Comparison of ENCODE assay signal across 1 cellular context in the genomic region with DNA sequence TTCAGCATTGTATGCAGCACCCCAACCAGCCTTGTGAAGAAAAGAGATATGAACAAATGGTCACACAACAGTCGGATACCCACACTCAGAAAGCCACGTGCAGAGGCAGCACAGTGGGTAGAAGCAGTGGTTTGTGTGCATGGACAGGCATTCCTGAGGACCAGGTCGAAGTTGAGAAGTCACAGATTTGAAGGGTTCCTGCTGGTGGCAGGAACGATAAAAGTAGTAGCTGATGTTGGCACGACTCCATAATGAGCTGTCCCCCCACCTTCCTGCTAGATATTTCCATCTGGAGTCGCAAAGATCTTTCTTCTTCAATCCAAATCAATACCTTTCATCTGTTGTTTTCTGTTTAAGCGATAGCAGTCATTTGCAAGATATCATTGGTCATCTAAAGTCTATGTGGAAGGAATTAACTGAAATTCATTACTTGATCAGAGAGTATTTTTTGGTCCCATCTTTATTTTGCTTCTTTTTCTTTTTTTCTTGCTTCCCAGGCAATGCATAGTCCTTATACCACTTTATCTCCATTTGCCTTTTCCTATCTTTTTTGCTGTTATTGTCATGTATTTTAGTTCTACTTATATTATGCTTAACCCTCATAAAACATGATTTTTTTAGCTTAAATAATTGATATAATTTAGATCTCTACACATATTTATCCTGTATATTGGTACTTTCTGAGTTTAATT.
A peak's percentile ranks its signal among the peaks of the same experiment; 100 is the strongest.
TF ChIP-seq lines count a peak whose summit lies in the region.

No MANE protein-coding gene starts in this region.

TF ChIP-seq in K562, 482 proteins besides CTCF, POLR2A, EP300 and RAD21 (continued from another document and continues in another):
- TF ChIP-seq, protein P1, sequence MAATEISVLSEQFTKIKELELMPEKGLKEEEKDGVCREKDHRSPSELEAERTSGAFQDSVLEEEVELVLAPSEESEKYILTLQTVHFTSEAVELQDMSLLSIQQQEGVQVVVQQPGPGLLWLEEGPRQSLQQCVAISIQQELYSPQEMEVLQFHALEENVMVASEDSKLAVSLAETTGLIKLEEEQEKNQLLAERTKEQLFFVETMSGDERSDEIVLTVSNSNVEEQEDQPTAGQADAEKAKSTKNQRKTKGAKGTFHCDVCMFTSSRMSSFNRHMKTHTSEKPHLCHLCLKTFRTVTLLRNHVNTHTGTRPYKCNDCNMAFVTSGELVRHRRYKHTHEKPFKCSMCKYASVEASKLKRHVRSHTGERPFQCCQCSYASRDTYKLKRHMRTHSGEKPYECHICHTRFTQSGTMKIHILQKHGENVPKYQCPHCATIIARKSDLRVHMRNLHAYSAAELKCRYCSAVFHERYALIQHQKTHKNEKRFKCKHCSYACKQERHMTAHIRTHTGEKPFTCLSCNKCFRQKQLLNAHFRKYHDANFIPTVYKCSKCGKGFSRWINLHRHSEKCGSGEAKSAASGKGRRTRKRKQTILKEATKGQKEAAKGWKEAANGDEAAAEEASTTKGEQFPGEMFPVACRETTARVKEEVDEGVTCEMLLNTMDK (IDR thresholded peaks at IDR 0.05; ENCODE audit: borderline replicate concordance, insufficient read depth, low read depth, low read length, poor library complexity, severe bottlenecking), result no peak
- TF ChIP-seq GABPA (tag; conservative IDR thresholded peaks at IDR 0.05; ENCODE audit: low read depth), result no peak
- TF ChIP-seq, protein P2, sequence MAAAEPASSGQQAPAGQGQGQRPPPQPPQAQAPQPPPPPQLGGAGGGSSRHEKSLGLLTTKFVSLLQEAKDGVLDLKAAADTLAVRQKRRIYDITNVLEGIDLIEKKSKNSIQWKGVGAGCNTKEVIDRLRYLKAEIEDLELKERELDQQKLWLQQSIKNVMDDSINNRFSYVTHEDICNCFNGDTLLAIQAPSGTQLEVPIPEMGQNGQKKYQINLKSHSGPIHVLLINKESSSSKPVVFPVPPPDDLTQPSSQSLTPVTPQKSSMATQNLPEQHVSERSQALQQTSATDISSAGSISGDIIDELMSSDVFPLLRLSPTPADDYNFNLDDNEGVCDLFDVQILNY (CRISPR knock-in tag; IDR thresholded peaks at IDR 0.05), result no peak
- no peak for TF ChIP-seq DDX20 (tag; IDR thresholded peaks at IDR 0.05; ENCODE audit: low read depth)
- TF ChIP-seq, protein P3, sequence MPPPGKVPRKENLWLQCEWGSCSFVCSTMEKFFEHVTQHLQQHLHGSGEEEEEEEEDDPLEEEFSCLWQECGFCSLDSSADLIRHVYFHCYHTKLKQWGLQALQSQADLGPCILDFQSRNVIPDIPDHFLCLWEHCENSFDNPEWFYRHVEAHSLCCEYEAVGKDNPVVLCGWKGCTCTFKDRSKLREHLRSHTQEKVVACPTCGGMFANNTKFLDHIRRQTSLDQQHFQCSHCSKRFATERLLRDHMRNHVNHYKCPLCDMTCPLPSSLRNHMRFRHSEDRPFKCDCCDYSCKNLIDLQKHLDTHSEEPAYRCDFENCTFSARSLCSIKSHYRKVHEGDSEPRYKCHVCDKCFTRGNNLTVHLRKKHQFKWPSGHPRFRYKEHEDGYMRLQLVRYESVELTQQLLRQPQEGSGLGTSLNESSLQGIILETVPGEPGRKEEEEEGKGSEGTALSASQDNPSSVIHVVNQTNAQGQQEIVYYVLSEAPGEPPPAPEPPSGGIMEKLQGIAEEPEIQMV (tag; conservative IDR thresholded peaks at IDR 0.05; ENCODE audit: low read depth), result no peak
- peak in 1 of 2 experiments; percentile 83; a peak in 2 of 4 replicates for TF ChIP-seq HDAC1 (IDR thresholded peaks at IDR 0.05)
- no peak for TF ChIP-seq JUNB (CRISPR knock-in tag; conservative IDR thresholded peaks at IDR 0.05)
- no peak for TF ChIP-seq ZBED1 (IDR thresholded peaks at IDR 0.05)
- no peak for TF ChIP-seq MCM7 (IDR thresholded peaks at IDR 0.05)
- no peak for TF ChIP-seq MAZ (CRISPR knock-in tag; conservative IDR thresholded peaks at IDR 0.05 in 1 of 2, IDR thresholded peaks at IDR 0.05 in 1 of 2)
- no peak for TF ChIP-seq NFXL1 (CRISPR knock-in tag; IDR thresholded peaks at IDR 0.05)
- TF ChIP-seq TRIM28 (IDR thresholded peaks at IDR 0.05), result no peak
- TF ChIP-seq, protein P4, sequence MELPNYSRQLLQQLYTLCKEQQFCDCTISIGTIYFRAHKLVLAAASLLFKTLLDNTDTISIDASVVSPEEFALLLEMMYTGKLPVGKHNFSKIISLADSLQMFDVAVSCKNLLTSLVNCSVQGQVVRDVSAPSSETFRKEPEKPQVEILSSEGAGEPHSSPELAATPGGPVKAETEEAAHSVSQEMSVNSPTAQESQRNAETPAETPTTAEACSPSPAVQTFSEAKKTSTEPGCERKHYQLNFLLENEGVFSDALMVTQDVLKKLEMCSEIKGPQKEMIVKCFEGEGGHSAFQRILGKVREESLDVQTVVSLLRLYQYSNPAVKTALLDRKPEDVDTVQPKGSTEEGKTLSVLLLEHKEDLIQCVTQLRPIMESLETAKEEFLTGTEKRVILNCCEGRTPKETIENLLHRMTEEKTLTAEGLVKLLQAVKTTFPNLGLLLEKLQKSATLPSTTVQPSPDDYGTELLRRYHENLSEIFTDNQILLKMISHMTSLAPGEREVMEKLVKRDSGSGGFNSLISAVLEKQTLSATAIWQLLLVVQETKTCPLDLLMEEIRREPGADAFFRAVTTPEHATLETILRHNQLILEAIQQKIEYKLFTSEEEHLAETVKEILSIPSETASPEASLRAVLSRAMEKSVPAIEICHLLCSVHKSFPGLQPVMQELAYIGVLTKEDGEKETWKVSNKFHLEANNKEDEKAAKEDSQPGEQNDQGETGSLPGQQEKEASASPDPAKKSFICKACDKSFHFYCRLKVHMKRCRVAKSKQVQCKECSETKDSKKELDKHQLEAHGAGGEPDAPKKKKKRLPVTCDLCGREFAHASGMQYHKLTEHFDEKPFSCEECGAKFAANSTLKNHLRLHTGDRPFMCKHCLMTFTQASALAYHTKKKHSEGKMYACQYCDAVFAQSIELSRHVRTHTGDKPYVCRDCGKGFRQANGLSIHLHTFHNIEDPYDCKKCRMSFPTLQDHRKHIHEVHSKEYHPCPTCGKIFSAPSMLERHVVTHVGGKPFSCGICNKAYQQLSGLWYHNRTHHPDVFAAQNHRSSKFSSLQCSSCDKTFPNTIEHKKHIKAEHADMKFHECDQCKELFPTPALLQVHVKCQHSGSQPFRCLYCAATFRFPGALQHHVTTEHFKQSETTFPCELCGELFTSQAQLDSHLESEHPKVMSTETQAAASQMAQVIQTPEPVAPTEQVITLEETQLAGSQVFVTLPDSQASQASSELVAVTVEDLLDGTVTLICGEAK (IDR thresholded peaks at IDR 0.05), result no peak
- TF ChIP-seq, protein P4 (CRISPR knock-in tag; IDR thresholded peaks at IDR 0.05), result no peak
- TF ChIP-seq, protein P5, sequence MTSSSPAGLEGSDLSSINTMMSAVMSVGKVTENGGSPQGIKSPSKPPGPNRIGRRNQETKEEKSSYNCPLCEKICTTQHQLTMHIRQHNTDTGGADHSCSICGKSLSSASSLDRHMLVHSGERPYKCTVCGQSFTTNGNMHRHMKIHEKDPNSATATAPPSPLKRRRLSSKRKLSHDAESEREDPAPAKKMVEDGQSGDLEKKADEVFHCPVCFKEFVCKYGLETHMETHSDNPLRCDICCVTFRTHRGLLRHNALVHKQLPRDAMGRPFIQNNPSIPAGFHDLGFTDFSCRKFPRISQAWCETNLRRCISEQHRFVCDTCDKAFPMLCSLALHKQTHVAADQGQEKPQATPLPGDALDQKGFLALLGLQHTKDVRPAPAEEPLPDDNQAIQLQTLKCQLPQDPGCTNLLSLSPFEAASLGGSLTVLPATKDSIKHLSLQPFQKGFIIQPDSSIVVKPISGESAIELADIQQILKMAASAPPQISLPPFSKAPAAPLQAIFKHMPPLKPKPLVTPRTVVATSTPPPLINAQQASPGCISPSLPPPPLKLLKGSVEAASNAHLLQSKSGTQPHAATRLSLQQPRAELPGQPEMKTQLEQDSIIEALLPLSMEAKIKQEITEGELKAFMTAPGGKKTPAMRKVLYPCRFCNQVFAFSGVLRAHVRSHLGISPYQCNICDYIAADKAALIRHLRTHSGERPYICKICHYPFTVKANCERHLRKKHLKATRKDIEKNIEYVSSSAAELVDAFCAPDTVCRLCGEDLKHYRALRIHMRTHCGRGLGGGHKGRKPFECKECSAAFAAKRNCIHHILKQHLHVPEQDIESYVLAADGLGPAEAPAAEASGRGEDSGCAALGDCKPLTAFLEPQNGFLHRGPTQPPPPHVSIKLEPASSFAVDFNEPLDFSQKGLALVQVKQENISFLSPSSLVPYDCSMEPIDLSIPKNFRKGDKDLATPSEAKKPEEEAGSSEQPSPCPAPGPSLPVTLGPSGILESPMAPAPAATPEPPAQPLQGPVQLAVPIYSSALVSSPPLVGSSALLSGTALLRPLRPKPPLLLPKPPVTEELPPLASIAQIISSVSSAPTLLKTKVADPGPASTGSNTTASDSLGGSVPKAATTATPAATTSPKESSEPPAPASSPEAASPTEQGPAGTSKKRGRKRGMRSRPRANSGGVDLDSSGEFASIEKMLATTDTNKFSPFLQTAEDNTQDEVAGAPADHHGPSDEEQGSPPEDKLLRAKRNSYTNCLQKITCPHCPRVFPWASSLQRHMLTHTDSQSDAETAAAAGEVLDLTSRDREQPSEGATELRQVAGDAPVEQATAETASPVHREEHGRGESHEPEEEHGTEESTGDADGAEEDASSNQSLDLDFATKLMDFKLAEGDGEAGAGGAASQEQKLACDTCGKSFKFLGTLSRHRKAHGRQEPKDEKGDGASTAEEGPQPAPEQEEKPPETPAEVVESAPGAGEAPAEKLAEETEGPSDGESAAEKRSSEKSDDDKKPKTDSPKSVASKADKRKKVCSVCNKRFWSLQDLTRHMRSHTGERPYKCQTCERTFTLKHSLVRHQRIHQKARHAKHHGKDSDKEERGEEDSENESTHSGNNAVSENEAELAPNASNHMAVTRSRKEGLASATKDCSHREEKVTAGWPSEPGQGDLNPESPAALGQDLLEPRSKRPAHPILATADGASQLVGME (CRISPR knock-in tag; IDR thresholded peaks at IDR 0.05), result no peak
- TF ChIP-seq PYGO2 (tag; IDR thresholded peaks at IDR 0.05), result no peak
- TF ChIP-seq, protein P6, sequence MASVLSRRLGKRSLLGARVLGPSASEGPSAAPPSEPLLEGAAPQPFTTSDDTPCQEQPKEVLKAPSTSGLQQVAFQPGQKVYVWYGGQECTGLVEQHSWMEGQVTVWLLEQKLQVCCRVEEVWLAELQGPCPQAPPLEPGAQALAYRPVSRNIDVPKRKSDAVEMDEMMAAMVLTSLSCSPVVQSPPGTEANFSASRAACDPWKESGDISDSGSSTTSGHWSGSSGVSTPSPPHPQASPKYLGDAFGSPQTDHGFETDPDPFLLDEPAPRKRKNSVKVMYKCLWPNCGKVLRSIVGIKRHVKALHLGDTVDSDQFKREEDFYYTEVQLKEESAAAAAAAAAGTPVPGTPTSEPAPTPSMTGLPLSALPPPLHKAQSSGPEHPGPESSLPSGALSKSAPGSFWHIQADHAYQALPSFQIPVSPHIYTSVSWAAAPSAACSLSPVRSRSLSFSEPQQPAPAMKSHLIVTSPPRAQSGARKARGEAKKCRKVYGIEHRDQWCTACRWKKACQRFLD (CRISPR knock-in tag; IDR thresholded peaks at IDR 0.05), result no peak; the same call in 1 of the 2 replicates
- TF ChIP-seq ZNF311 (CRISPR knock-in tag; IDR thresholded peaks at IDR 0.05), result no peak
- no peak for TF ChIP-seq THRAP3 (IDR thresholded peaks at IDR 0.05; ENCODE audit: borderline replicate concordance)
- TF ChIP-seq ETV5 (CRISPR knock-in tag; IDR thresholded peaks at IDR 0.05; ENCODE audit: low read depth), result no peak
- TF ChIP-seq ARHGAP35 (IDR thresholded peaks at IDR 0.05; ENCODE audit: partially characterized antibody), result no peak
- no peak for TF ChIP-seq NR2C2 (CRISPR knock-in tag; IDR thresholded peaks at IDR 0.05)
- TF ChIP-seq NR2C2 (tag; IDR thresholded peaks at IDR 0.05), result peak; percentile 78
- peak; percentile 98 for TF ChIP-seq SMARCB1 (IDR thresholded peaks at IDR 0.05; ENCODE audit: insufficient read length, low read depth)
- no peak for TF ChIP-seq CEBPB (tag; IDR thresholded peaks at IDR 0.05)
- TF ChIP-seq NCOA1 (IDR thresholded peaks at IDR 0.05; ENCODE audit: low read depth), result peak; percentile 44; the same call in 1 of the 2 replicates
- no peak for TF ChIP-seq OTX1 (CRISPR knock-in tag; IDR thresholded peaks at IDR 0.05)
- TF ChIP-seq ZNF77 (CRISPR knock-in tag; IDR thresholded peaks at IDR 0.05), result no peak
- TF ChIP-seq, protein P7, sequence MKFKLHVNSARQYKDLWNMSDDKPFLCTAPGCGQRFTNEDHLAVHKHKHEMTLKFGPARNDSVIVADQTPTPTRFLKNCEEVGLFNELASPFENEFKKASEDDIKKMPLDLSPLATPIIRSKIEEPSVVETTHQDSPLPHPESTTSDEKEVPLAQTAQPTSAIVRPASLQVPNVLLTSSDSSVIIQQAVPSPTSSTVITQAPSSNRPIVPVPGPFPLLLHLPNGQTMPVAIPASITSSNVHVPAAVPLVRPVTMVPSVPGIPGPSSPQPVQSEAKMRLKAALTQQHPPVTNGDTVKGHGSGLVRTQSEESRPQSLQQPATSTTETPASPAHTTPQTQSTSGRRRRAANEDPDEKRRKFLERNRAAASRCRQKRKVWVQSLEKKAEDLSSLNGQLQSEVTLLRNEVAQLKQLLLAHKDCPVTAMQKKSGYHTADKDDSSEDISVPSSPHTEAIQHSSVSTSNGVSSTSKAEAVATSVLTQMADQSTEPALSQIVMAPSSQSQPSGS (CRISPR knock-in tag; IDR thresholded peaks at IDR 0.05), result no peak
- TF ChIP-seq TARDBP (IDR thresholded peaks at IDR 0.05), result no peak
- no peak for TF ChIP-seq ZNF586 (CRISPR knock-in tag; conservative IDR thresholded peaks at IDR 0.05)
- no peak for TF ChIP-seq ZNF165 (CRISPR knock-in tag; IDR thresholded peaks at IDR 0.05; ENCODE audit: borderline replicate concordance)
